31 cellular contexts compared by ENCODE assay signal in the genomic region with DNA sequence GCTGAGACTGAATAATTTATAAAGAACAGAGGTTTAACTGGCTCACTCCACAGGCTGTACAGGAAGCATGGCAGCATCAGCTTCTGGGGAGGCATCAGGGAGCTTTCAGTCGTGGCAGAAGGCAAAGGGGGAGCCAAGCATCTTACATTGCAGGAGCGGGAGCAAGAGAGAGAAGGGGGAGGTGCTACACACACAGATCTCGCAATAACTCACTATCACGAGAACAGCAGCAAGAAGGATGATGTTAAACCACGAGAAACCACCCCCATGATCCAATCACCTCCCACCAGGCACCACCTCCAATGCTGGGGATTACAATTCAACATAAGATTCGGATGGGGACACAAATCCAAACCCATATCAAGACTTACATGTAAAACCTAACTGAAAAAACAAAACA. TPM values are rescaled to one million over a fixed set of nuclear protein-coding genes. Genes with fewer than 3 reads are reported as not detected.
"Had no signal": no experiment of that assay in that cellular context is flagged by ENCODE, and none has a peak within 500 bp of the region (broad histone marks: within the 10 kb centered on the region; RNA-seq: fewer than 3 reads in every experiment).

No MANE protein-coding gene starts in this region.

- H3K27me3 Mint-ChIP-seq: dendritic cell treated with granulocyte-macrophage colony-stimulating factor and Interleukin-4, amounts not matched to agents 40 ng/mL and 50 ng/mL, for 4 days; naive thymus-derived CD4-positive, alpha-beta T cell; stimulated activated memory B cell treated with anti-CD40 and anti-IgM and Interleukin-4, amounts not matched to agents 10 μg/mL and 1 μg/mL and 100 μg/mL, for 72 hours; stimulated activated naive CD8-positive, alpha-beta T cell treated with anti-CD3 and anti-CD28 coated beads, Interleukin-15, Interleukin-2, amounts not matched to agents 100 ng/mL and 50 ng/mL, for 24 hours had no signal

- DNase-seq: colonic mucosa; effector CD8-positive, alpha-beta T cell; endodermal cell; foreskin keratinocyte; heart right ventricle; hippocampal formation; left cardiac atrium; left lung; mammary epithelial cell; mesendoderm; midbrain; naive thymus-derived CD4-positive, alpha-beta T cell; nephron progenitor cell; nucleus accumbens; posterior cingulate gyrus; psoas muscle; right cardiac atrium; spleen; stimulated activated CD4-positive, alpha-beta T cell treated with anti-CD3 and anti-CD28 coated beads, Interleukin-4, amount 100 ng/mL, for 4 hours; upper lobe of left lung had no signal

- H3K27ac ChIP-seq: colonic mucosa, foreskin keratinocyte, heart right ventricle, left lung, psoas muscle, skin epidermis, spleen, thoracic aorta, tibial nerve, upper lobe of left lung had no signal

- H3K27ac Mint-ChIP-seq: dendritic cell treated with granulocyte-macrophage colony-stimulating factor and Interleukin-4, amounts not matched to agents 40 ng/mL and 50 ng/mL, for 4 days; endodermal cell; naive thymus-derived CD4-positive, alpha-beta T cell; nephron progenitor cell; stimulated activated memory B cell treated with anti-CD40 and anti-IgM and Interleukin-4, amounts not matched to agents 10 μg/mL and 1 μg/mL and 100 μg/mL, for 72 hours; stimulated activated naive CD8-positive, alpha-beta T cell treated with anti-CD3 and anti-CD28 coated beads, Interleukin-15, Interleukin-2, amounts not matched to agents 100 ng/mL and 50 ng/mL, for 24 hours had no signal

- H3K4me3 ChIP-seq: colonic mucosa, esophagus muscularis mucosa, gastroesophageal sphincter, heart right ventricle, left lung, psoas muscle, skin epidermis, spleen, thoracic aorta, tibial nerve, upper lobe of left lung had no signal

- FAIRE-seq: endothelial cell of umbilical vein, islet of Langerhans, urothelium cell line had no signal

- H3K9me3 ChIP-seq: colonic mucosa, left lung, upper lobe of left lung had no signal

- H3K27me3 ChIP-seq: colonic mucosa, esophagus muscularis mucosa, foreskin keratinocyte, gastroesophageal sphincter, heart right ventricle, left lung, spleen, tibial nerve, upper lobe of left lung had no signal

- H3K4me3 Mint-ChIP-seq: dendritic cell treated with granulocyte-macrophage colony-stimulating factor and Interleukin-4, amounts not matched to agents 40 ng/mL and 50 ng/mL, for 4 days; endodermal cell; naive thymus-derived CD4-positive, alpha-beta T cell; nephron progenitor cell; stimulated activated memory B cell treated with anti-CD40 and anti-IgM and Interleukin-4, amounts not matched to agents 10 μg/mL and 1 μg/mL and 100 μg/mL, for 72 hours; stimulated activated naive CD8-positive, alpha-beta T cell treated with anti-CD3 and anti-CD28 coated beads, Interleukin-15, Interleukin-2, amounts not matched to agents 100 ng/mL and 50 ng/mL, for 24 hours had no signal

- H3K9me3 Mint-ChIP-seq: dendritic cell treated with granulocyte-macrophage colony-stimulating factor and Interleukin-4, amounts not matched to agents 40 ng/mL and 50 ng/mL, for 4 days had no signal

- H3K4me1 Mint-ChIP-seq: naive thymus-derived CD4-positive, alpha-beta T cell; stimulated activated memory B cell treated with anti-CD40 and anti-IgM and Interleukin-4, amounts not matched to agents 10 μg/mL and 1 μg/mL and 100 μg/mL, for 72 hours had no signal

- ATAC-seq: foreskin keratinocyte; gastroesophageal sphincter; heart right ventricle; left cardiac atrium; left lung; naive thymus-derived CD4-positive, alpha-beta T cell; psoas muscle; right cardiac atrium; stimulated activated memory B cell treated with anti-CD40 and anti-IgM and Interleukin-4, amounts not matched to agents 10 μg/mL and 1 μg/mL and 100 μg/mL, for 72 hours had no signal

- H3K36me3 ChIP-seq: colonic mucosa had no signal

- H3K4me1 ChIP-seq: colonic mucosa, foreskin keratinocyte, left lung, psoas muscle had no signal

RNA-seq across cellular contexts. Expression of gene MATN3, which starts 17.8 kb away (rescaled TPM):
- total RNA-seq: naive thymus-derived CD4-positive, alpha-beta T cell had no signal
- polyA plus RNA-seq: naive thymus-derived CD4-positive, alpha-beta T cell had no signal
